Comparison of ENCODE assay signal across 2 cellular contexts in genomic region chr6:32178547-32179440, GRCh38.
TF ChIP-seq lines count a peak whose summit lies in the region.

No MANE protein-coding gene starts in this region.

TF ChIP-seq in IMR-90, 13 proteins besides CTCF, POLR2A, EP300 and RAD21:
- TF ChIP-seq SMC3 (IDR thresholded peaks at IDR 0.05; ENCODE audit: low read depth, low read length) (no peak), USF2 (IDR thresholded peaks at IDR 0.05; ENCODE audit: low read depth, low read length) (peak; percentile 61), MXI1 (IDR thresholded peaks at IDR 0.05; ENCODE audit: borderline replicate concordance, low read depth, low read length) (0 out of 2 replicates have a peak, but pooled peaks have one; percentile 5)

TF ChIP-seq in K562, 482 proteins besides CTCF, POLR2A, EP300 and RAD21 (continues in another document):
- TF ChIP-seq ZBTB40 (IDR thresholded peaks at IDR 0.05) (peak; percentile 42; the same call in 1 of the 2 replicates), ZBTB40 (CRISPR knock-in tag; IDR thresholded peaks at IDR 0.05) (no peak), ZNF717 (CRISPR knock-in tag; IDR thresholded peaks at IDR 0.05) (no peak), TCF3 (CRISPR knock-in tag; IDR thresholded peaks at IDR 0.05) (no peak), ZNF197 (CRISPR knock-in tag; IDR thresholded peaks at IDR 0.05; ENCODE audit: low read depth) (0 out of 2 replicates have a peak, but pooled peaks have one; percentile 37), TAF7 (tag; IDR thresholded peaks at IDR 0.05) (peak; percentile 66; the same call in 1 of the 2 replicates), AFF1 (IDR thresholded peaks at IDR 0.05; ENCODE audit: low read depth in 1 of 2, partially characterized antibody in 2 of 2) (peak in 1 of 2 experiments; percentile 17), ZNF740 (CRISPR knock-in tag; IDR thresholded peaks at IDR 0.05) (peak; percentile 19; the same call in 1 of the 2 replicates), ZNF740 (tag; IDR thresholded peaks at IDR 0.05) (no peak), E2F3 (CRISPR knock-in tag; IDR thresholded peaks at IDR 0.05) (0 out of 2 replicates have a peak, but pooled peaks have one; percentile 15), XRCC5 (IDR thresholded peaks at IDR 0.05; ENCODE audit: low read depth, low read length) (0 out of 2 replicates have a peak, but pooled peaks have one; percentile 24), EP400 (IDR thresholded peaks at IDR 0.05) (peak; percentile 79), NONO (IDR thresholded peaks at IDR 0.05; ENCODE audit: low read depth in 2 of 2, low read length in 1 of 2) (0 out of 4 replicates have a peak, but pooled peaks of 1 of the 2 experiments have one; percentile 18), PHF8 (IDR thresholded peaks at IDR 0.05; ENCODE audit: borderline replicate concordance, low read length) (0 out of 2 replicates have a peak, but pooled peaks have one; percentile 27), MXI1 (IDR thresholded peaks at IDR 0.05; ENCODE audit: low read depth, low read length) (0 out of 2 replicates have a peak, but pooled peaks have one; percentile 27), MYBL2 (IDR thresholded peaks at IDR 0.05; ENCODE audit: low read depth) (peak; percentile 60; the same call in 1 of the 2 replicates), MYBL2 (CRISPR knock-in tag; IDR thresholded peaks at IDR 0.05; ENCODE audit: borderline replicate concordance) (no peak), HMG20A (CRISPR knock-in tag; conservative IDR thresholded peaks at IDR 0.05) (0 out of 2 replicates have a peak, but pooled peaks have one; percentile 19), VEZF1 (CRISPR knock-in tag; IDR thresholded peaks at IDR 0.05) (peak; percentile 4; the same call in 1 of the 2 replicates), ZNF12 (CRISPR knock-in tag; IDR thresholded peaks at IDR 0.05) (0 out of 2 replicates have a peak, but pooled peaks have one; percentile 60), ZNF512 (tag; IDR thresholded peaks at IDR 0.05) (peak; percentile 55; the same call in 1 of the 2 replicates), ZNF583 (CRISPR knock-in tag; IDR thresholded peaks at IDR 0.05) (peak; percentile 11; the same call in 1 of the 2 replicates), BHLHE40 (IDR thresholded peaks at IDR 0.05; ENCODE audit: low read length) (peak; percentile 87), FUS (optimal IDR thresholded peaks at IDR 0.05; ENCODE audit: low read depth, low read length) (no peak), ZBTB2 (IDR thresholded peaks at IDR 0.05) (no peak; the same call in 1 of the 2 replicates), SIN3B (IDR thresholded peaks at IDR 0.05; ENCODE audit: low read depth) (peak; percentile 37; the same call in 1 of the 2 replicates), HDGF (IDR thresholded peaks at IDR 0.05) (peak; percentile 55; the same call in 1 of the 2 replicates), ZNF507 (tag; conservative IDR thresholded peaks at IDR 0.05) (no peak), ZBTB7A (IDR thresholded peaks at IDR 0.05; ENCODE audit: borderline replicate concordance, control insufficient read depth, low read depth, low read length) (peak; percentile 62; the same call in 1 of the 2 replicates), NFRKB (IDR thresholded peaks at IDR 0.05; ENCODE audit: low read depth) (peak; percentile 61), ZBTB5 (IDR thresholded peaks at IDR 0.05) (0 out of 2 replicates have a peak, but pooled peaks have one; percentile 24), ZBTB12 (CRISPR knock-in tag; IDR thresholded peaks at IDR 0.05) (peak; percentile 28; the same call in 1 of the 2 replicates), ZNF589 (CRISPR knock-in tag; IDR thresholded peaks at IDR 0.05; ENCODE audit: low read depth) (peak; percentile 24; the same call in 1 of the 2 replicates)
